ENCODE assay signal across 7 cellular contexts in the genomic region with DNA sequence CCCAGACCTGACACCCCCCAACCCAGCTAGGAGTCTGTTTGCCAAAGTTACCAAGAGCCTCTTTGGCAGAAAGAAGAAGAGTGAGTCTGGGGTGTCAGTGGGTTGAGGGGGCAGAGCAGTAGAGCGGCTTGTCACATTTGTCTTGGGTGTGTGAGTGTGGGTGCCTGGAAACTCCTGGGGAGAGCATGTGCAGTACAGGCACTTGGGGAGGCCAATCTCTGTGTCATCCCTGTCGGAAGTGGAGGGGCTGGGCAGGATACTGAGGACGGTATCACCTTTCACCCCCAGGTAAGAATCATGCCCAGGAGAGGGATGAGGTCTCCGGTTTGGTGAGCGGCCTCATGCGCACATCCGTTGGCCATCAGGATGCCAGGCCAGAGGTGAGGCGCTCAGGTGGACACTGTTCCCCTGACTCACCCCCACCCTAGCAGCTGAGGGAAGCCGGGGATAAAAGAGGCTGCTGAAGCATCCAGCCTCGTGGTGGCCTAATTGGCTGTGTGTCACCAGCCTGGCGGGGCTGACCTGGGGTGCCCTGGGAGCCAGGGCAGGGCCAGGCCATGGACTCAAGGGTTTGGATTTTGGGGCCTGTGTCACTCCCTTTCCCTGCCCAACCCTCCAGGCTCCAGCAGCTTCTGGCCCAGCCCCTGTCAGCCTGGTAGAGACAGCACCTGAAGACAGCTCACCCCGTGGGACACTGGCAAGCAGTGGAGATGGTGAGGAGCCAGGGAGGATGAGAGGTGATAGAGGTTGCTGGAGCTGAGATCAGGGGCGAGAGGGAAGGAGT. TPM values are rescaled to one million over a fixed set of nuclear protein-coding genes. Genes with fewer than 3 reads are reported as not detected.
DNase-seq lines count a peak whose midpoint lies in the region; ATAC-seq, FAIRE-seq and TF ChIP-seq lines count a peak whose summit lies in the region.
"Had no signal": no experiment of that assay in that cellular context is flagged by ENCODE, and none has a peak within 500 bp of the region (broad histone marks: within the 10 kb centered on the region; RNA-seq: fewer than 3 reads in every experiment).

No MANE protein-coding gene starts in this region.

- no peak for DNase-seq in T-helper 2 cell treated with Interferon-gamma antibody and Interleukin-4, amounts not matched to agents 5 μg/mL and 100 μg/mL, for 36 hours (ENCODE audit: low spot score)
- no peak for DNase-seq in T-helper 2 cell
- no peak for DNase-seq in endothelial cell of umbilical vein (ENCODE audit: low read depth, low spot score)
- DNase-seq in GF-D8 (lab: John Stamatoyannopoulos, UW), result no peak
- no peak for DNase-seq in GDM1 (lab: John Stamatoyannopoulos, UW)

- no peak for TF ChIP-seq CTCF in endothelial cell of umbilical vein (IDR thresholded peaks at IDR 0.05; ENCODE audit: extremely low read depth in 1 of 2, insufficient read depth in 1 of 2, low read depth in 1 of 2, low read length in 2 of 2)

- no peaks in the 10 kb centered on the region for H3K27me3 ChIP-seq in endothelial cell of umbilical vein (ENCODE audit: control insufficient read depth in 2 of 2, insufficient read depth in 2 of 2, low read length in 2 of 2)

- peaks cover 47% of the 10 kb centered on the region for H3K79me2 ChIP-seq in endothelial cell of umbilical vein (ENCODE audit: control insufficient read depth, insufficient read depth, low read length)

- H3K4me1 ChIP-seq in endothelial cell of umbilical vein (ENCODE audit: control insufficient read depth, extremely low read depth, insufficient read depth, low read length), result peaks cover 44% of the 10 kb centered on the region

- H3K4me3 Mint-ChIP-seq in T-helper 2 cell treated with Interferon-gamma antibody and Interleukin-4, amounts not matched to agents 5 μg/mL and 100 μg/mL, for 36 hours, result peak overlapping the region; percentile 92
- peak overlapping the region; percentile 53 for H3K4me3 Mint-ChIP-seq in stimulated activated memory B cell treated with anti-CD40 and anti-IgM and Interleukin-4, amounts not matched to agents 10 μg/mL and 1 μg/mL and 100 μg/mL, for 72 hours

- H3K9ac ChIP-seq in endothelial cell of umbilical vein (replicated peaks; ENCODE audit: extremely low read depth, insufficient read depth, low read length), result no peak overlapping the region

- H3K36me3 Mint-ChIP-seq in T-helper 2 cell treated with Interferon-gamma antibody and Interleukin-4, amounts not matched to agents 5 μg/mL and 100 μg/mL, for 36 hours (ENCODE audit: low read depth), result peaks cover 61% of the 10 kb centered on the region
- H3K36me3 Mint-ChIP-seq in stimulated activated memory B cell treated with anti-CD40 and anti-IgM and Interleukin-4, amounts not matched to agents 10 μg/mL and 1 μg/mL and 100 μg/mL, for 72 hours, result peaks cover 47% of the 10 kb centered on the region

- POLR2A ChIA-PET in endothelial cell of umbilical vein (lab: Charles Lee), result interaction anchor here (0.5 to 1.0 kb wide), 3 partner anchors 16 to 22 kb away, joined by 3 read pairs; no protein-coding TSS in a partner anchor

- H3K4me2 ChIP-seq in endothelial cell of umbilical vein (ENCODE audit: insufficient read depth, low read length), result no peak overlapping the region

- no peak overlapping the region for H3K4me3 ChIP-seq in endothelial cell of umbilical vein (replicated peaks in 1 of 3; ENCODE audit: insufficient read depth in 1 of 3, low read depth in 1 of 3, low read length in 3 of 3)

- no peak for FAIRE-seq in endothelial cell of umbilical vein (lab: Jason Lieb, UNC)
- FAIRE-seq: A204.1 had no signal

- intact Hi-C loops in endothelial cell of umbilical vein (cut with micrococcal nuclease), result loop anchor here (10.0 kb wide), 1 partner anchor 881 kb away; a partner anchor contains a TSS

- no peaks in the 10 kb centered on the region for H3K9me3 Mint-ChIP-seq in T-helper 2 cell treated with Interferon-gamma antibody and Interleukin-4, amounts not matched to agents 5 μg/mL and 100 μg/mL, for 36 hours
- H3K9me3 Mint-ChIP-seq in stimulated activated memory B cell treated with anti-CD40 and anti-IgM and Interleukin-4, amounts not matched to agents 10 μg/mL and 1 μg/mL and 100 μg/mL, for 72 hours, result no peaks in the 10 kb centered on the region

- H4K20me1 ChIP-seq in endothelial cell of umbilical vein (replicated peaks; ENCODE audit: control insufficient read depth, extremely low read depth, insufficient read depth, low read length), result no peaks in the 10 kb centered on the region

- peaks cover 4 to 32% of the 10 kb centered on the region in 2 experiments for H3K36me3 ChIP-seq in endothelial cell of umbilical vein (ENCODE audit: control insufficient read depth in 2 of 2, extremely low read depth in 1 of 2, insufficient read depth in 2 of 2, low read length in 2 of 2)

- H3K27me3 Mint-ChIP-seq in T-helper 2 cell treated with Interferon-gamma antibody and Interleukin-4, amounts not matched to agents 5 μg/mL and 100 μg/mL, for 36 hours (ENCODE audit: low read depth), result no peaks in the 10 kb centered on the region
- no peaks in the 10 kb centered on the region for H3K27me3 Mint-ChIP-seq in stimulated activated memory B cell treated with anti-CD40 and anti-IgM and Interleukin-4, amounts not matched to agents 10 μg/mL and 1 μg/mL and 100 μg/mL, for 72 hours

- dilution Hi-C loops in endothelial cell of umbilical vein (cut with MboI; ENCODE audit: extremely low pct_ligation_motif_present, low sequenced_read_pairs), result no loop called here

- CTCF ChIA-PET in endothelial cell of umbilical vein (lab: Charles Lee), result interaction anchor here (1.2 kb wide), 1 partner anchor 14 kb away, joined by 3 read pairs; no protein-coding TSS in a partner anchor

- peak overlapping the region; percentile 2 for H3K27ac ChIP-seq in endothelial cell of umbilical vein (ENCODE audit: insufficient read depth, low read depth, low read length)

- H2AFZ ChIP-seq in endothelial cell of umbilical vein (ENCODE audit: low read depth, low read length), result no peak overlapping the region

- no peaks in the 10 kb centered on the region for H3K9me1 ChIP-seq in endothelial cell of umbilical vein (replicated peaks; ENCODE audit: control insufficient read depth, extremely low read depth, insufficient read depth, low read length)

- no peak for TF ChIP-seq POLR2A in endothelial cell of umbilical vein (IDR thresholded peaks at IDR 0.05; ENCODE audit: low read depth, low read length)

- H3K4me1 Mint-ChIP-seq in T-helper 2 cell treated with Interferon-gamma antibody and Interleukin-4, amounts not matched to agents 5 μg/mL and 100 μg/mL, for 36 hours (ENCODE audit: low read depth), result peaks cover 48% of the 10 kb centered on the region
- peaks cover 50% of the 10 kb centered on the region for H3K4me1 Mint-ChIP-seq in stimulated activated memory B cell treated with anti-CD40 and anti-IgM and Interleukin-4, amounts not matched to agents 10 μg/mL and 1 μg/mL and 100 μg/mL, for 72 hours

- no TSS peak for BruUV-seq in endothelial cell of umbilical vein (replicated peaks; lab: Mats Ljungman, UMichigan)

- no peak for ATAC-seq in stimulated activated memory B cell treated with anti-CD40 and anti-IgM and Interleukin-4, amounts not matched to agents 10 μg/mL and 1 μg/mL and 100 μg/mL, for 72 hours

- H3K27ac Mint-ChIP-seq in T-helper 2 cell treated with Interferon-gamma antibody and Interleukin-4, amounts not matched to agents 5 μg/mL and 100 μg/mL, for 36 hours, result peak overlapping the region; percentile 77
- H3K27ac Mint-ChIP-seq in stimulated activated memory B cell treated with anti-CD40 and anti-IgM and Interleukin-4, amounts not matched to agents 10 μg/mL and 1 μg/mL and 100 μg/mL, for 72 hours, result peak overlapping the region; percentile 95

- no peaks in the 10 kb centered on the region for H3K9me3 ChIP-seq in endothelial cell of umbilical vein (replicated peaks; ENCODE audit: control insufficient read depth, insufficient read depth, low read length)

RNA-seq across cellular contexts. Expression of a gene that starts 3.3 kb away (rescaled TPM):
- 55.0 and 60.0 TPM in 2 replicates for total RNA-seq in endothelial cell of umbilical vein
- 66.7 and 90.1 TPM in 2 replicates for polyA plus RNA-seq in endothelial cell of umbilical vein
- polyA plus RNA-seq in endothelial cell of umbilical vein (2011; cell fraction: cytosol; rRNA removed), result 40.1 and 43.5 TPM in 2 replicates
- 170 and 214 TPM in 2 replicates for polyA plus RNA-seq in endothelial cell of umbilical vein (2011; cell fraction: nucleus; rRNA removed)
- 22.4 and 28.9 TPM in 2 replicates for polyA plus RNA-seq in endothelial cell of umbilical vein (2012)
- polyA minus RNA-seq in endothelial cell of umbilical vein, result 42.3 and 50.8 TPM in 2 replicates
- 5.4 TPM for polyA minus RNA-seq in endothelial cell of umbilical vein (2011; cell fraction: cytosol; rRNA and poly(A)+ RNA removed)
- 57.2 and 80.3 TPM in 2 replicates for polyA minus RNA-seq in endothelial cell of umbilical vein (2011; cell fraction: nucleus; rRNA and poly(A)+ RNA removed)

RNA-seq across cellular contexts. Expression of a gene that starts 3.6 kb away (rescaled TPM):
- total RNA-seq in endothelial cell of umbilical vein, result 0.62 and 1.1 TPM in 2 replicates
- polyA plus RNA-seq in endothelial cell of umbilical vein, result 0.46 and 1.1 TPM in 2 replicates
- 0.19 and 0.28 TPM in 2 replicates for polyA plus RNA-seq in endothelial cell of umbilical vein (2011; cell fraction: cytosol; rRNA removed)
- 0.64 and 0.65 TPM in 2 replicates for polyA plus RNA-seq in endothelial cell of umbilical vein (2011; cell fraction: nucleus; rRNA removed)
- polyA plus RNA-seq in endothelial cell of umbilical vein (2012), result 0.30 and 0.33 TPM in 2 replicates
- polyA minus RNA-seq in endothelial cell of umbilical vein, result 0.28 and 0.83 TPM in 2 replicates
- not detected for polyA minus RNA-seq in endothelial cell of umbilical vein (2011; cell fraction: cytosol; rRNA and poly(A)+ RNA removed)
- polyA minus RNA-seq in endothelial cell of umbilical vein (2011; cell fraction: nucleus; rRNA and poly(A)+ RNA removed), result 6.7 TPM in 1 of 2 replicates, not detected in the other

RNA-seq across cellular contexts. Expression of a gene that starts 4.8 kb away (rescaled TPM):
- total RNA-seq in endothelial cell of umbilical vein, result 69.9 and 72.5 TPM in 2 replicates
- polyA plus RNA-seq in endothelial cell of umbilical vein, result 97.9 and 115 TPM in 2 replicates
- 24.1 and 36.0 TPM in 2 replicates for polyA plus RNA-seq in endothelial cell of umbilical vein (2011; cell fraction: cytosol; rRNA removed)
- 280 and 331 TPM in 2 replicates for polyA plus RNA-seq in endothelial cell of umbilical vein (2011; cell fraction: nucleus; rRNA removed)
- 20.8 and 28.6 TPM in 2 replicates for polyA plus RNA-seq in endothelial cell of umbilical vein (2012)
- 50.7 and 56.2 TPM in 2 replicates for polyA minus RNA-seq in endothelial cell of umbilical vein
- polyA minus RNA-seq in endothelial cell of umbilical vein (2011; cell fraction: cytosol; rRNA and poly(A)+ RNA removed), result not detected
- 88.6 and 106 TPM in 2 replicates for polyA minus RNA-seq in endothelial cell of umbilical vein (2011; cell fraction: nucleus; rRNA and poly(A)+ RNA removed)

RNA-seq across cellular contexts. Expression of a gene that starts 15.5 kb away (rescaled TPM):
- total RNA-seq in endothelial cell of umbilical vein, result 0.21 TPM in 1 of 2 replicates, not detected in the other
- polyA plus RNA-seq in endothelial cell of umbilical vein, result 0.21 and 0.29 TPM in 2 replicates
- 0.04 and 0.18 TPM in 2 replicates for polyA plus RNA-seq in endothelial cell of umbilical vein (2011; cell fraction: cytosol; rRNA removed)
- polyA plus RNA-seq in endothelial cell of umbilical vein (2011; cell fraction: nucleus; rRNA removed), result 1.5 and 2.3 TPM in 2 replicates
- 0.13 and 0.19 TPM in 2 replicates for polyA plus RNA-seq in endothelial cell of umbilical vein (2012)
- 0.23 TPM in 1 of 2 replicates, not detected in the other for polyA minus RNA-seq in endothelial cell of umbilical vein
- not detected for polyA minus RNA-seq in endothelial cell of umbilical vein (2011; cell fraction: cytosol; rRNA and poly(A)+ RNA removed)
- polyA minus RNA-seq in endothelial cell of umbilical vein (2011; cell fraction: nucleus; rRNA and poly(A)+ RNA removed), result 0.38 TPM in 1 of 2 replicates, not detected in the other

RNA-seq across cellular contexts. Expression of a gene that starts 28.2 kb away (rescaled TPM):
- 1,842 and 1,896 TPM in 2 replicates for total RNA-seq in endothelial cell of umbilical vein
- 1,808 and 2,306 TPM in 2 replicates for polyA plus RNA-seq in endothelial cell of umbilical vein
- polyA plus RNA-seq in endothelial cell of umbilical vein (2011; cell fraction: cytosol; rRNA removed), result 3,283 and 3,531 TPM in 2 replicates
- 932 and 975 TPM in 2 replicates for polyA plus RNA-seq in endothelial cell of umbilical vein (2011; cell fraction: nucleus; rRNA removed)
- polyA plus RNA-seq in endothelial cell of umbilical vein (2012), result 2,261 and 2,441 TPM in 2 replicates
- polyA minus RNA-seq in endothelial cell of umbilical vein, result 588 and 642 TPM in 2 replicates
- polyA minus RNA-seq in endothelial cell of umbilical vein (2011; cell fraction: cytosol; rRNA and poly(A)+ RNA removed), result 729 TPM
- polyA minus RNA-seq in endothelial cell of umbilical vein (2011; cell fraction: nucleus; rRNA and poly(A)+ RNA removed), result 116 and 129 TPM in 2 replicates
